ENCODE assay signal across 9 cellular contexts in genomic region chr9:33924978-33925797, GRCh38.
DNase-seq lines count a peak whose midpoint lies in the region; ATAC-seq, FAIRE-seq and TF ChIP-seq lines count a peak whose summit lies in the region.
"Had no signal": no experiment of that assay in that cellular context is flagged by ENCODE, and none has a peak within 500 bp of the region (broad histone marks: within the 10 kb centered on the region; RNA-seq: fewer than 3 reads in every experiment).

No MANE protein-coding gene starts in this region.

- ATAC-seq in Panc1 (peak; percentile 55), upper lobe of left lung (ENCODE audit: low FRiP score in 2 of 2) (peak in 1 of 2 donors; percentile 57), HG03442 (IDR thresholded peaks at IDR 0.05; ENCODE audit: unreplicated experiment) (no peak), GM21528 (IDR thresholded peaks at IDR 0.05; ENCODE audit: low FRiP score, unreplicated experiment) (no peak)

- in situ Hi-C loops in Panc1 (cut with HindIII; ENCODE audit: low pct_unique_long_range_greater_than_20kb, low sequenced_read_pairs): no loop called here

- no peaks in the 10 kb centered on the region for H3K27me3 ChIP-seq in Panc1 (ENCODE audit: control insufficient read depth, insufficient read depth, low read length)
- no peaks in the 10 kb centered on the region for H3K27me3 ChIP-seq in liver (ENCODE audit: control insufficient read depth in 4 of 4, insufficient read depth in 4 of 4, low read length in 3 of 4)
- no peaks in the 10 kb centered on the region for H3K27me3 ChIP-seq in upper lobe of left lung

- BruUV-seq in Panc1 (replicated peaks; lab: Mats Ljungman, UMichigan): no TSS peak

- H3K4me1 ChIP-seq in Panc1 (ENCODE audit: control insufficient read depth, insufficient read depth, low read length): peaks cover 7% of the 10 kb centered on the region; the same call in 1 of the 2 replicates
- H3K4me1 ChIP-seq in liver (ENCODE audit: control insufficient read depth in 4 of 4, insufficient read depth in 4 of 4, low read length in 3 of 4): peaks cover 0 to 3% (median 1%) of the 10 kb centered on the region in 4 donors
- H3K4me1 ChIP-seq in upper lobe of left lung: peaks cover 0 to 10% (median 4%) of the 10 kb centered on the region in 4 donors

- H3K9me3 ChIP-seq in Panc1 (ENCODE audit: control insufficient read depth, insufficient read depth, low read depth, low read length) (no peaks in the 10 kb centered on the region), liver (ENCODE audit: control insufficient read depth in 4 of 4, low read length in 3 of 4) (no peaks in the 10 kb centered on the region), upper lobe of left lung (no peaks in the 10 kb centered on the region)

- POLR2A ChIA-PET in Panc1 (lab: Charles Lee): no interaction called here

- peaks cover 44% of the 10 kb centered on the region for H3K36me3 ChIP-seq in Panc1 (ENCODE audit: control insufficient read depth, insufficient read depth, low read length)
- H3K36me3 ChIP-seq in liver (ENCODE audit: control insufficient read depth in 4 of 4, insufficient read depth in 3 of 4, low read depth in 1 of 4, low read length in 3 of 4): peaks cover 11 to 60% (median 21%) of the 10 kb centered on the region in 4 donors
- peaks cover 26 to 89% (median 79%) of the 10 kb centered on the region in 4 donors for H3K36me3 ChIP-seq in upper lobe of left lung

- peak; percentile 81 for TF ChIP-seq CTCF in C4-2B (conservative IDR thresholded peaks at IDR 0.05)
- TF ChIP-seq CTCF in Panc1 (IDR thresholded peaks at IDR 0.05): no peak
- TF ChIP-seq CTCF in liver (IDR thresholded peaks at IDR 0.05; ENCODE audit: low read depth, low read length, missing input control): peak; percentile 53
- TF ChIP-seq CTCF in upper lobe of left lung (IDR thresholded peaks at IDR 0.05): peak in 5 of 6 experiments; percentile 30 to 38 (median 33)

- WGBS in liver: 60% methylated on average over 17 of the region's 17 CpGs
- 69 to 72% methylated on average over 17 of the region's 17 CpGs for WGBS in upper lobe of left lung, 2 donors

- TF ChIP-seq RAD21 in liver (IDR thresholded peaks at IDR 0.05): peak; percentile 72 to 78

- TF ChIP-seq POLR2A in GM12892 (IDR thresholded peaks at IDR 0.05; ENCODE audit: low read depth, low read length) (peak; percentile 18; the same call in 1 of the 2 replicates), upper lobe of left lung (IDR thresholded peaks at IDR 0.05) (no peak)

- DNase-seq in GM12892 (ENCODE audit: insufficient read length) (no peak), Panc1 (ENCODE audit: low read depth, low spot score) (no peak), dermis microvascular lymphatic vessel endothelial cell (ENCODE audit: low read depth in 2 of 2) (peak; percentile 36 to 62), upper lobe of left lung (no peak)

- H3K9ac ChIP-seq in liver (ENCODE audit: low read depth in 1 of 2, low read length in 2 of 2): no peak overlapping the region

- no peak for TF ChIP-seq EP300 in upper lobe of left lung (IDR thresholded peaks at IDR 0.05)

- H3K4me3 ChIP-seq in Panc1 (ENCODE audit: low read depth in 2 of 2, low read length in 2 of 2) (no peak overlapping the region), liver (ENCODE audit: low read depth in 1 of 3, low read length in 3 of 3) (no peak overlapping the region), upper lobe of left lung (no peak overlapping the region)

- FAIRE-seq in GM12892 (lab: Jason Lieb, UNC): no peak
- FAIRE-seq: TTC549 had no signal

- CTCF ChIA-PET in Panc1 (lab: Charles Lee): interaction anchor here (0.5 to 1.2 kb wide), 5 partner anchors 10 to 329 kb away, joined by 3 to 14 read pairs (median 6); no protein-coding TSS in a partner anchor

- H3K27ac ChIP-seq in C4-2B (peak overlapping the region; percentile 0; the same call in 1 of the 2 replicates), Panc1 (ENCODE audit: low read length) (peak overlapping the region; percentile 23; the same call in 1 of the 2 replicates), liver (ENCODE audit: low read depth in 1 of 2, low read length in 2 of 2) (no peak overlapping the region), upper lobe of left lung (peak overlapping the region in 1 of 4 donors; percentile 43)

- intact Hi-C loops in Panc1 (cut with micrococcal nuclease; ENCODE audit: unreplicated experiment): loop anchor here (10.0 kb wide), 1 partner anchor 60 kb away; no protein-coding TSS in a partner anchor

TF ChIP-seq in liver, 16 proteins besides CTCF, POLR2A, EP300 and RAD21:
- TF ChIP-seq MAX (IDR thresholded peaks at IDR 0.05) (no peak), HNF4G (IDR thresholded peaks at IDR 0.05) (no peak), FOXA2 (IDR thresholded peaks at IDR 0.05) (no peak), EGR1 (IDR thresholded peaks at IDR 0.05; ENCODE audit: low read depth in 2 of 2) (no peak), YY1 (IDR thresholded peaks at IDR 0.05) (no peak), GABPA (IDR thresholded peaks at IDR 0.05 in 1 of 2, conservative IDR thresholded peaks at IDR 0.05 in 1 of 2) (no peak), REST (IDR thresholded peaks at IDR 0.05) (no peak), HNF4A (conservative IDR thresholded peaks at IDR 0.05) (no peak), FOXA1 (IDR thresholded peaks at IDR 0.05) (no peak), NR2F2 (IDR thresholded peaks at IDR 0.05) (no peak), ZBTB33 (IDR thresholded peaks at IDR 0.05) (no peak)

Comparison
In these comparisons a context has a peak if more than half of its experiments do, and no peak if none do; other contexts are left out.
1. H3K27ac ChIP-seq: peak in C4-2B (single experiment) and Panc1 (single experiment); none in liver (0 of 2).
2. DNase-seq: peak in dermis microvascular lymphatic vessel endothelial cell (2 of 2); none in GM12892 (single experiment), Panc1 (single experiment) and upper lobe of left lung (0 of 2).